In genomic region chr1:19169642-19170041, GRCh38 we compare ENCODE assay signal across 9 cellular contexts. TPM values are rescaled to one million over a fixed set of nuclear protein-coding genes. Genes with fewer than 3 reads are reported as not detected.
DNase-seq lines count a peak whose midpoint lies in the region; ATAC-seq and TF ChIP-seq lines count a peak whose summit lies in the region.
"Had no signal": no experiment of that assay in that cellular context is flagged by ENCODE, and none has a peak within 500 bp of the region (broad histone marks: within the 10 kb centered on the region; RNA-seq: fewer than 3 reads in every experiment).

No MANE protein-coding gene starts in this region.

- TF ChIP-seq CTCF in osteoblast (IDR thresholded peaks at IDR 0.05; ENCODE audit: extremely low read depth, low read depth, low read length) (no peak), tibial nerve (IDR thresholded peaks at IDR 0.05) (no peak)

- H3K27ac Mint-ChIP-seq in activated T-helper 1 cell treated with anti-CD3 and anti-CD28 coated beads, Interleukin-12 subunit alpha, Interleukin-12 subunit beta, Interleukin-2, Interleukin-4 antibody, amounts not matched to agents 30 ng/mL and 10 ng/mL and 1 ng/mL, durations not matched to agents 14 hours and 24 hours and 36 hours: peak overlapping the region; percentile 61

- H4K8ac ChIP-seq in mesendoderm (ENCODE audit: low read depth, low read length): no peak overlapping the region

- H3K18ac ChIP-seq in mesendoderm (ENCODE audit: low read length): no peak overlapping the region

- no peak overlapping the region for H2BK120ac ChIP-seq in mesendoderm (ENCODE audit: low read depth, low read length)

- peaks cover 77% of the 10 kb centered on the region for H3K36me3 Mint-ChIP-seq in activated T-helper 1 cell treated with anti-CD3 and anti-CD28 coated beads, Interleukin-12 subunit alpha, Interleukin-12 subunit beta, Interleukin-2, Interleukin-4 antibody, amounts not matched to agents 30 ng/mL and 10 ng/mL and 1 ng/mL, durations not matched to agents 14 hours and 24 hours and 36 hours (ENCODE audit: low read depth)

- WGBS in mesendoderm (ENCODE audit: extremely low coverage, insufficient coverage, low lambda C conversion rate): no CpG with 5 or more reads among the region's 2 CpGs
- WGBS in tibial nerve, 2 donors: 86 to 89% methylated on average over 2 of the region's 2 CpGs

- H3K4me2 ChIP-seq in osteoblast (ENCODE audit: insufficient read depth, low read length) (no peak overlapping the region), mesendoderm (ENCODE audit: low read length) (no peak overlapping the region)

- H3K79me2 ChIP-seq in osteoblast (ENCODE audit: insufficient read depth, low read length) (peaks cover 8% of the 10 kb centered on the region), mesendoderm (ENCODE audit: control insufficient read depth, insufficient read depth, low read length) (no peaks in the 10 kb centered on the region)

- H3K36me3 ChIP-seq in osteoblast (ENCODE audit: insufficient read depth, low read length): peaks cover 95% of the 10 kb centered on the region
- H3K36me3 ChIP-seq in mesendoderm (ENCODE audit: control insufficient read depth, insufficient read depth, low read length): peaks cover 20% of the 10 kb centered on the region
- H3K36me3 ChIP-seq in tibial nerve: peaks cover 4 to 100% (median 17%) of the 10 kb centered on the region in 3 donors

- TF ChIP-seq POLR2A in tibial nerve (IDR thresholded peaks at IDR 0.05): no peak

- H4K20me1 ChIP-seq in osteoblast (ENCODE audit: insufficient read depth, low read length): peaks cover 10% of the 10 kb centered on the region

- H4K5ac ChIP-seq in mesendoderm (ENCODE audit: low read length): no peak overlapping the region

- no peak for DNase-seq in activated CD4-positive, CD25-positive, alpha-beta regulatory T cell treated with anti-CD3 and anti-CD28 coated beads, Interleukin-2, amount 50 U/mL, for 72 hours
- DNase-seq in activated T-helper 1 cell treated with anti-CD3 and anti-CD28 coated beads, Interleukin-12 subunit alpha, Interleukin-12 subunit beta, Interleukin-2, Interleukin-4 antibody, amounts not matched to agents 30 ng/mL and 10 ng/mL and 1 ng/mL, durations not matched to agents 14 hours and 24 hours and 36 hours (ENCODE audit: low spot score): no peak
- DNase-seq in osteoblast (ENCODE audit: insufficient read length, low spot score, missing footprints): peak; percentile 47
- DNase-seq in HT-29 (ENCODE audit: low spot score): no peak
- DNase-seq in mesendoderm: no peak
- no peak for DNase-seq in tibial nerve (ENCODE audit: low spot score in 2 of 2)

- H3K4me1 Mint-ChIP-seq in activated T-helper 1 cell treated with anti-CD3 and anti-CD28 coated beads, Interleukin-12 subunit alpha, Interleukin-12 subunit beta, Interleukin-2, Interleukin-4 antibody, amounts not matched to agents 30 ng/mL and 10 ng/mL and 1 ng/mL, durations not matched to agents 14 hours and 24 hours and 36 hours (ENCODE audit: low read depth): peaks cover 16% of the 10 kb centered on the region

- no peak overlapping the region for H3K23ac ChIP-seq in mesendoderm (ENCODE audit: low read length)

- no peaks in the 10 kb centered on the region for H3K27me3 Mint-ChIP-seq in activated T-helper 1 cell treated with anti-CD3 and anti-CD28 coated beads, Interleukin-12 subunit alpha, Interleukin-12 subunit beta, Interleukin-2, Interleukin-4 antibody, amounts not matched to agents 30 ng/mL and 10 ng/mL and 1 ng/mL, durations not matched to agents 14 hours and 24 hours and 36 hours (ENCODE audit: insufficient read depth)

- no peak overlapping the region for H2BK5ac ChIP-seq in mesendoderm (ENCODE audit: low read length)

- H3K9me3 ChIP-seq in osteoblast (ENCODE audit: low read depth, low read length) (no peaks in the 10 kb centered on the region), tibial nerve (no peaks in the 10 kb centered on the region)
- H3K9me3 ChIP-seq: breast epithelium had no signal

- H3K9ac ChIP-seq in mesendoderm (ENCODE audit: low read length): no peak overlapping the region

- H3K4me3 Mint-ChIP-seq in activated T-helper 1 cell treated with anti-CD3 and anti-CD28 coated beads, Interleukin-12 subunit alpha, Interleukin-12 subunit beta, Interleukin-2, Interleukin-4 antibody, amounts not matched to agents 30 ng/mL and 10 ng/mL and 1 ng/mL, durations not matched to agents 14 hours and 24 hours and 36 hours: no peak overlapping the region

- no peaks in the 10 kb centered on the region for H3K79me1 ChIP-seq in mesendoderm (ENCODE audit: low read length)

- H3K4ac ChIP-seq in mesendoderm (ENCODE audit: low read depth, low read length): no peak overlapping the region

- H3K27ac ChIP-seq in osteoblast (ENCODE audit: low read depth, low read length): no peak overlapping the region
- no peak overlapping the region for H3K27ac ChIP-seq in mesendoderm (ENCODE audit: low read depth, low read length)
- H3K27ac ChIP-seq in tibial nerve: no peak overlapping the region
- H3K27ac ChIP-seq: breast epithelium had no signal

- TF ChIP-seq EP300 in tibial nerve (IDR thresholded peaks at IDR 0.05): no peak

- peak; percentile 86 to 88 for ATAC-seq in activated CD4-positive, CD25-positive, alpha-beta regulatory T cell treated with anti-CD3 and anti-CD28 coated beads, Interleukin-2, amount 50 U/mL, for 24 hours
- ATAC-seq in HG02571 (IDR thresholded peaks at IDR 0.05; ENCODE audit: unreplicated experiment): peak; percentile 54

- H2BK15ac ChIP-seq in mesendoderm (replicated peaks; ENCODE audit: low read depth): no peak overlapping the region

- no peak overlapping the region for H2AFZ ChIP-seq in osteoblast (ENCODE audit: low read length)

- H3K4me3 ChIP-seq in osteoblast (ENCODE audit: insufficient read depth, low read length) (no peak overlapping the region), mesendoderm (ENCODE audit: low read length) (no peak overlapping the region), tibial nerve (no peak overlapping the region)
- H3K4me3 ChIP-seq: breast epithelium had no signal

- intact Hi-C loops in activated T-helper 1 cell treated with anti-CD3 and anti-CD28 coated beads, Interleukin-12 subunit alpha, Interleukin-12 subunit beta, Interleukin-2, Interleukin-4 antibody, amounts not matched to agents 30 ng/mL and 10 ng/mL and 1 ng/mL, durations not matched to agents 14 hours and 24 hours and 36 hours (cut with micrococcal nuclease): loop anchor here (1.0 to 5.0 kb wide), 4 partner anchors 9 to 47 kb away; no protein-coding TSS in a partner anchor

- no peak overlapping the region for H3K56ac ChIP-seq in mesendoderm (ENCODE audit: low read length)

- H3K27me3 ChIP-seq in osteoblast (ENCODE audit: insufficient read depth, low read length) (no peaks in the 10 kb centered on the region), mesendoderm (ENCODE audit: insufficient read depth, low read length, poor library complexity) (no peaks in the 10 kb centered on the region), tibial nerve (no peaks in the 10 kb centered on the region)
- H3K27me3 ChIP-seq: breast epithelium had no signal

- H3K9me3 Mint-ChIP-seq in activated T-helper 1 cell treated with anti-CD3 and anti-CD28 coated beads, Interleukin-12 subunit alpha, Interleukin-12 subunit beta, Interleukin-2, Interleukin-4 antibody, amounts not matched to agents 30 ng/mL and 10 ng/mL and 1 ng/mL, durations not matched to agents 14 hours and 24 hours and 36 hours: no peaks in the 10 kb centered on the region

- H3K4me1 ChIP-seq in osteoblast (ENCODE audit: insufficient read depth, low read length) (peaks cover 3% of the 10 kb centered on the region), mesendoderm (ENCODE audit: control insufficient read depth, low read depth, low read length) (no peaks in the 10 kb centered on the region), tibial nerve (no peaks in the 10 kb centered on the region)
- H3K4me1 ChIP-seq: breast epithelium had no signal

- no peak overlapping the region for H2AK5ac ChIP-seq in mesendoderm (ENCODE audit: low read length)

RNA-seq across cellular contexts. Expression of gene UBR4, which starts 40.4 kb away (rescaled TPM):
- 155 and 161 TPM in 2 replicates for total RNA-seq in activated T-helper 1 cell treated with anti-CD3 and anti-CD28 coated beads, Interleukin-12 subunit alpha, Interleukin-12 subunit beta, Interleukin-2, Interleukin-4 antibody, amounts not matched to agents 30 ng/mL and 10 ng/mL and 1 ng/mL, durations not matched to agents 14 hours and 24 hours and 36 hours
- 134 and 149 TPM in 2 replicates for total RNA-seq in osteoblast
- total RNA-seq in HT-29 (2014; rRNA removed; shearing (Covaris generic)): 128 and 146 TPM in 2 replicates
- polyA plus RNA-seq in mesendoderm (2013, experiment 1 of 2): 30.5 TPM
- polyA plus RNA-seq in mesendoderm (2013, experiment 2 of 2): 27.3 TPM
- 100 to 1,000 TPM; 107 to 190 (median 142) TPM for total RNA-seq in tibial nerve
